ENCODE assay signal across 26 cellular contexts in the genomic region with DNA sequence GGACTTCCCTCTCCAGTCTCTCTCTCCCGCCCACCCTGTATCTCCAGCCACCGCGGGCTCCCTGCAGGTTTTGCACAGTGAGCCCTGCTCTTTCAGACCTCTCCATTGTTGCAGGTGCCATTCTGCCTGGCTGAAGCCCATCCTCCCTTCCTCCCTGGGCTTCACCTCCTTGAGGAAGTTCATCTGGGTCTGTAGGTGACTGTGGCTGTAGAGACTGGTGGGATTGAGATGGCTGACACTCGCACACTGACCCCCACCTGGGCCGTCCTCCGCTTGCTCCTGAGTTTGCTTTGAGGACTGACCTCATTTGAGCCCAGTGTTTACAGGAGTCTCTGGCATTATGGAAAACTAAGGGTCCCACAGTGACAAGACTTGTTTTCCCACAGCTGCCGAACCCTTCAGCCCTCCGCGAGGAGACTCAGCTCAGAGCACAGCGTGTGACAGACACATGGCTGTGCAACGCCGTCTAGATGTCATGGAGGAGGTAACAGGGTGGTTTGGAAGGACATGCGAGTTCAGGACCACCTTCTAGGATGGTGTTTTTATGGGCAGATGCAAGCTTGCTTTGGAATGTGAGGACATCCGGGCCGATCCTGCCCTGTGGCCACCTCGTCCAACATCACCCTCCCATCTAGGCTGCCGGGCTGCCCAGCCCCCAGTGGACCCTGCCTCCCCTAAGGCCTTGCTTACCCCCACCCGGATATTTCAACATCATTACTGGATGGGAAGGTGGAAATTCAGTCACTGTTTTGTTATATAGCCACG. TPM values are rescaled to one million over a fixed set of nuclear protein-coding genes. Genes with fewer than 3 reads are reported as not detected.
"Had no signal": no experiment of that assay in that cellular context is flagged by ENCODE, and none has a peak within 500 bp of the region (broad histone marks: within the 10 kb centered on the region; RNA-seq: fewer than 3 reads in every experiment).

No MANE protein-coding gene starts in this region.

- H3K9me3 Mint-ChIP-seq: activated CD4-positive, alpha-beta memory T cell treated with anti-CD3 and anti-CD28 coated beads, Interleukin-2, amount 10 ng/mL, durations not matched to agents 7 days and 5 days; activated CD4-positive, alpha-beta T cell treated with anti-CD3 and anti-CD28 coated beads, Interleukin-2, amount 10 ng/mL, durations not matched to agents 24 days and 14 days; activated naive CD8-positive, alpha-beta T cell treated with anti-CD3 and anti-CD28 coated beads, Interleukin-2, amount 50 U/mL, for 24 hours; activated T-cell treated with anti-CD3 and anti-CD28 coated beads, Interleukin-2, amount 50 U/mL, for 72 hours; effector memory CD8-positive, alpha-beta T cell; memory B cell; neural crest cell; stimulated activated naive CD8-positive, alpha-beta T cell treated with anti-CD3 and anti-CD28 coated beads, Interleukin-15, amount 100 ng/mL, for 72 hours; T-helper 2 cell treated with Interferon-gamma antibody and Interleukin-4, amounts not matched to agents 5 μg/mL and 100 μg/mL, for 36 hours had no signal

- H3K36me3 Mint-ChIP-seq: memory B cell had no signal

- H3K9me3 ChIP-seq: body of pancreas, esophagus muscularis mucosa, mucosa of descending colon, prostate gland, SK-N-SH, suprapubic skin had no signal

- H3K27ac Mint-ChIP-seq: activated CD4-positive, alpha-beta memory T cell treated with anti-CD3 and anti-CD28 coated beads, Interleukin-2, amount 10 ng/mL, durations not matched to agents 7 days and 5 days; activated CD4-positive, alpha-beta T cell treated with anti-CD3 and anti-CD28 coated beads, Interleukin-2, amount 10 ng/mL, durations not matched to agents 24 days and 14 days; activated naive CD8-positive, alpha-beta T cell treated with anti-CD3 and anti-CD28 coated beads, Interleukin-2, amount 50 U/mL, for 24 hours; T-helper 2 cell treated with Interferon-gamma antibody and Interleukin-4, amounts not matched to agents 5 μg/mL and 100 μg/mL, for 36 hours had no signal

- H3K36me3 ChIP-seq: cardiac muscle cell, prostate gland, suprapubic skin had no signal

- H3K27me3 ChIP-seq: cardiac muscle cell, suprapubic skin had no signal

- H3K27ac ChIP-seq: body of pancreas, cardiac muscle cell, esophagus muscularis mucosa, prostate gland, suprapubic skin, VCaP had no signal

- ATAC-seq: activated CD4-positive, CD25-positive, alpha-beta regulatory T cell treated with anti-CD3 and anti-CD28 coated beads, Interleukin-2, amount 50 U/mL, for 24 hours; activated naive CD8-positive, alpha-beta T cell treated with anti-CD3 and anti-CD28 coated beads, Interleukin-2, amount 50 U/mL, for 24 hours; activated T-cell treated with anti-CD3 and anti-CD28 coated beads, Interleukin-2, amount 50 U/mL, for 72 hours; body of pancreas; effector memory CD8-positive, alpha-beta T cell; mucosa of descending colon; stimulated activated naive CD8-positive, alpha-beta T cell treated with anti-CD3 and anti-CD28 coated beads, Interleukin-15, amount 100 ng/mL, for 72 hours had no signal

- DNase-seq: activated CD4-positive, alpha-beta memory T cell treated with anti-CD3 and anti-CD28 coated beads, Interleukin-2, amount 10 ng/mL, durations not matched to agents 7 days and 5 days; activated CD4-positive, alpha-beta T cell treated with anti-CD3 and anti-CD28 coated beads, Interleukin-2, amount 10 ng/mL, durations not matched to agents 24 days and 14 days; activated gamma-delta T cell; activated naive CD4-positive, alpha-beta T cell treated with anti-CD3 and anti-CD28 coated beads, Interleukin-2, amount 50 U/mL, for 16 hours; activated naive CD8-positive, alpha-beta T cell treated with anti-CD3 and anti-CD28 coated beads, Interleukin-2, amount 50 U/mL, for 24 hours; activated T-cell treated with anti-CD3 and anti-CD28 coated beads, Interleukin-2, amount 50 U/mL, for 72 hours; anterior cingulate cortex; body of pancreas; dermis blood vessel endothelial cell; effector memory CD8-positive, alpha-beta T cell; hippocampal formation; mucosa of descending colon; SK-N-SH; stimulated activated CD4-positive, alpha-beta T cell treated with anti-CD3 and anti-CD28 coated beads, Interleukin-12 subunit alpha, Interleukin-12 subunit beta, amount 100 ng/mL, for 4 hours; stimulated activated CD4-positive, alpha-beta T cell treated with anti-CD3 and anti-CD28 coated beads, Interleukin-4, amount 100 ng/mL, for 4 hours; stimulated activated naive CD8-positive, alpha-beta T cell treated with anti-CD3 and anti-CD28 coated beads, Interleukin-15, amount 100 ng/mL, for 72 hours; trophoblast cell had no signal

- H3K4me3 Mint-ChIP-seq: activated CD4-positive, alpha-beta memory T cell treated with anti-CD3 and anti-CD28 coated beads, Interleukin-2, amount 10 ng/mL, durations not matched to agents 7 days and 5 days; activated CD4-positive, alpha-beta T cell treated with anti-CD3 and anti-CD28 coated beads, Interleukin-2, amount 10 ng/mL, durations not matched to agents 24 days and 14 days; activated naive CD8-positive, alpha-beta T cell treated with anti-CD3 and anti-CD28 coated beads, Interleukin-2, amount 50 U/mL, for 24 hours; activated T-cell treated with anti-CD3 and anti-CD28 coated beads, Interleukin-2, amount 50 U/mL, for 72 hours; effector memory CD8-positive, alpha-beta T cell; memory B cell; neural crest cell; stimulated activated naive CD8-positive, alpha-beta T cell treated with anti-CD3 and anti-CD28 coated beads, Interleukin-15, amount 100 ng/mL, for 72 hours; T-helper 2 cell treated with Interferon-gamma antibody and Interleukin-4, amounts not matched to agents 5 μg/mL and 100 μg/mL, for 36 hours had no signal

- H3K4me3 ChIP-seq: body of pancreas, cardiac muscle cell, esophagus muscularis mucosa, mucosa of descending colon, prostate gland, suprapubic skin had no signal

RNA-seq across cellular contexts. Expression of a gene that starts 9.3 kb away (rescaled TPM):
- total RNA-seq: activated CD4-positive, alpha-beta memory T cell treated with anti-CD3 and anti-CD28 coated beads, Interleukin-2, amount 10 ng/mL, durations not matched to agents 7 days and 5 days; activated CD4-positive, alpha-beta T cell treated with anti-CD3 and anti-CD28 coated beads, Interleukin-2, amount 10 ng/mL, durations not matched to agents 24 days and 14 days; activated T-cell treated with anti-CD3 and anti-CD28 coated beads, Interleukin-2, amount 50 U/mL, for 72 hours; cardiac muscle cell had no signal
